In the genomic region with DNA sequence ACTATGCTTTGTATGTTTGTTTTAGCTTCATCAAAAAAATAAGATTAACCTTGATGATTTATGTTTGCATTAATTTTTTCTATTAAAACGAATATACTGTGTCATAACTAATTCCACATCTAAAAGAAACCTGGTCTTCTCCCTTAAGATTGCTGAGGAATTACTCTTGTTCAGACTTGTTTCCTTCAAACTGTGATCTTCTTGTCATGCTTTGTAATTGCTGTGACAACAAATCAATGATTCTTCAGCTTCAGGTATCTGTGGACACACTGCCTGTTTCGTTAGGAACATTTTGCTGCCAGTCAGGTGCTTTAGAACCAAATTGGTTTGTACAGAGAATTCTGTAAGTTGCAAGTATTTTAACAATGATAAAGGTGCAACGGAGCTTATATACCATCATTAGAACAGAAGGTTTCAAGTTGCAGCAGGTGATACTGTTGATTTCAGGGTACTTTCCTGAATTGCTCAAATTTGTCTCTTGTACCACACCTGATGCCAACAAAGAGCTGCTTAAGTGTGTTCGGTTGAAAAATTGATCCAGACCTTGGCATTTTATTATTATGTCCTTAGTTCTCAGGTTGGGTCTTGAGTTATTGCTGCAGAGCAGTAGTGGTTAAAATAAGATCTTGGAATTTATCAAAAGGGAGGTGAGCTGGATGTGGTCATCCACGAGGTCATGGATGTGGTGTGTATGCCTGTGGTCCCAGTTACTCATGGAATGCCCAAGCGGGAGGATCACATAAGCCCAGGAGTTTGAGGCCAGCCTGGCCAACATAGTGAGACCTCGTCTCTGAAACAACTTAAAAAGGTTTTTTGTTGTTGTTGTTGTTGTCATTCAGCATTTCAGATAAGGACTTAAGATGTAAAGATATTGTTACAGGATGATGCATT, we compare ENCODE assay signal across 14 cellular contexts. TPM values are rescaled to one million over a fixed set of nuclear protein-coding genes. Genes with fewer than 3 reads are reported as not detected.
A peak's percentile ranks its signal among the peaks of the same experiment; 100 is the strongest.
DNase-seq lines count a peak whose midpoint lies in the region; ATAC-seq and TF ChIP-seq lines count a peak whose summit lies in the region.
"Had no signal": no experiment of that assay in that cellular context is flagged by ENCODE, and none has a peak within 500 bp of the region (broad histone marks: within the 10 kb centered on the region; RNA-seq: fewer than 3 reads in every experiment).

No MANE protein-coding gene starts in this region.

- peaks cover 0 to 1% of the 10 kb centered on the region in 2 donors for H3K9me3 Mint-ChIP-seq in activated T-cell treated with anti-CD3 and anti-CD28 coated beads, Interleukin-2, amount 50 U/mL, for 72 hours
- H3K9me3 Mint-ChIP-seq in type B pancreatic cell = no peaks in the 10 kb centered on the region
- H3K9me3 Mint-ChIP-seq in stimulated activated effector memory CD8-positive, alpha-beta T cell treated with anti-CD3 and anti-CD28 coated beads, Interleukin-12 subunit alpha, Interleukin-12 subunit beta, amount 100 ng/mL, for 72 hours = peaks cover 2% of the 10 kb centered on the region
- no peaks in the 10 kb centered on the region for H3K9me3 Mint-ChIP-seq in glutamatergic neuron (ENCODE audit: unreplicated experiment)

- H3K4me1 Mint-ChIP-seq in activated T-cell treated with anti-CD3 and anti-CD28 coated beads, Interleukin-2, amount 50 U/mL, for 72 hours (ENCODE audit: low read depth) = peaks cover 12% of the 10 kb centered on the region
- H3K4me1 Mint-ChIP-seq in type B pancreatic cell (ENCODE audit: unreplicated experiment) (peaks cover 36% of the 10 kb centered on the region), glutamatergic neuron (ENCODE audit: low read depth, unreplicated experiment) (no peaks in the 10 kb centered on the region)
- peaks cover 30% of the 10 kb centered on the region for H3K4me1 Mint-ChIP-seq in stimulated activated effector memory CD8-positive, alpha-beta T cell treated with anti-CD3 and anti-CD28 coated beads, Interleukin-12 subunit alpha, Interleukin-12 subunit beta, amount 100 ng/mL, for 72 hours

- peak overlapping the region; percentile 10 for H3K27ac ChIP-seq in foreskin keratinocyte
- H3K27ac ChIP-seq: upper lobe of right lung had no signal

- no peak for DNase-seq in activated T-cell treated with anti-CD3 and anti-CD28 coated beads, Interleukin-2, amount 50 U/mL, for 72 hours
- DNase-seq in activated T-cell treated with anti-CD3 and anti-CD28 coated beads, Interleukin-2, amount 50 U/mL, for 1 hour = no peak
- peak; percentile 37 for DNase-seq in RPMI7951 (ENCODE audit: low read depth)
- DNase-seq in foreskin keratinocyte = peak in 1 of 2 donors; percentile 68
- DNase-seq in type B pancreatic cell (ENCODE audit: extremely low spot score, unreplicated experiment) = no peak
- no peak for DNase-seq in stimulated activated effector memory CD8-positive, alpha-beta T cell treated with anti-CD3 and anti-CD28 coated beads, Interleukin-12 subunit alpha, Interleukin-12 subunit beta, amount 100 ng/mL, for 72 hours (ENCODE audit: low spot score in 2 of 2)
- no peak for DNase-seq in glutamatergic neuron
- DNase-seq: activated CD4-positive, alpha-beta T cell treated with anti-CD3 and anti-CD28 coated beads for 4 hours; central memory CD4-positive, alpha-beta T cell; Kasumi-1; NCI-H345; OCI-M1; upper lobe of right lung had no signal

- no peaks in the 10 kb centered on the region for H3K27me3 ChIP-seq in foreskin keratinocyte
- H3K27me3 ChIP-seq: upper lobe of right lung had no signal

- H3K36me3 Mint-ChIP-seq in activated T-cell treated with anti-CD3 and anti-CD28 coated beads, Interleukin-2, amount 50 U/mL, for 72 hours (ENCODE audit: insufficient read depth in 2 of 2) = peaks cover 23 to 46% of the 10 kb centered on the region in 2 donors
- H3K36me3 Mint-ChIP-seq in type B pancreatic cell (no peaks in the 10 kb centered on the region), glutamatergic neuron (ENCODE audit: unreplicated experiment) (no peaks in the 10 kb centered on the region)
- H3K36me3 Mint-ChIP-seq in stimulated activated effector memory CD8-positive, alpha-beta T cell treated with anti-CD3 and anti-CD28 coated beads, Interleukin-12 subunit alpha, Interleukin-12 subunit beta, amount 100 ng/mL, for 72 hours = peaks cover 100% of the 10 kb centered on the region

- H3K4me3 Mint-ChIP-seq in activated T-cell treated with anti-CD3 and anti-CD28 coated beads, Interleukin-2, amount 50 U/mL, for 72 hours = no peak overlapping the region
- H3K4me3 Mint-ChIP-seq in type B pancreatic cell (peak overlapping the region; percentile 23), glutamatergic neuron (ENCODE audit: unreplicated experiment) (no peak overlapping the region)
- H3K4me3 Mint-ChIP-seq in stimulated activated effector memory CD8-positive, alpha-beta T cell treated with anti-CD3 and anti-CD28 coated beads, Interleukin-12 subunit alpha, Interleukin-12 subunit beta, amount 100 ng/mL, for 72 hours = no peak overlapping the region

- ATAC-seq in activated T-cell treated with anti-CD3 and anti-CD28 coated beads, Interleukin-2, amount 50 U/mL, for 72 hours (replicated peaks in 1 of 2) = no peak
- ATAC-seq in foreskin keratinocyte (peak; percentile 70), GM18502 (IDR thresholded peaks at IDR 0.05; ENCODE audit: poor library complexity, unreplicated experiment) (no peak)
- ATAC-seq in stimulated activated effector memory CD8-positive, alpha-beta T cell treated with anti-CD3 and anti-CD28 coated beads, Interleukin-12 subunit alpha, Interleukin-12 subunit beta, amount 100 ng/mL, for 72 hours = no peak
- ATAC-seq: upper lobe of right lung had no signal

- TF ChIP-seq CTCF in foreskin keratinocyte (conservative IDR thresholded peaks at IDR 0.05) (no peak), type B pancreatic cell (conservative IDR thresholded peaks at IDR 0.05) (no peak), glutamatergic neuron (IDR thresholded peaks at IDR 0.05; ENCODE audit: partially characterized antibody, unreplicated experiment) (no peak)

- peaks cover 6% of the 10 kb centered on the region for H3K4me1 ChIP-seq in foreskin keratinocyte

- H3K27me3 Mint-ChIP-seq in activated T-cell treated with anti-CD3 and anti-CD28 coated beads, Interleukin-2, amount 50 U/mL, for 72 hours (ENCODE audit: low read depth) = no peaks in the 10 kb centered on the region
- H3K27me3 Mint-ChIP-seq in type B pancreatic cell (peaks cover 4% of the 10 kb centered on the region), glutamatergic neuron (ENCODE audit: unreplicated experiment) (peaks cover 2% of the 10 kb centered on the region)

- H3K27ac Mint-ChIP-seq in activated T-cell treated with anti-CD3 and anti-CD28 coated beads, Interleukin-2, amount 50 U/mL, for 72 hours = peak overlapping the region; percentile 5
- H3K27ac Mint-ChIP-seq in type B pancreatic cell (peak overlapping the region; percentile 17), glutamatergic neuron (ENCODE audit: unreplicated experiment) (no peak overlapping the region)
- H3K27ac Mint-ChIP-seq in stimulated activated effector memory CD8-positive, alpha-beta T cell treated with anti-CD3 and anti-CD28 coated beads, Interleukin-12 subunit alpha, Interleukin-12 subunit beta, amount 100 ng/mL, for 72 hours = no peak overlapping the region

RNA-seq across cellular contexts. Expression of a gene that starts 19.5 kb away (rescaled TPM):
- 100 to 1,000 TPM; 267 to 353 TPM for total RNA-seq in activated T-cell treated with anti-CD3 and anti-CD28 coated beads, Interleukin-2, amount 50 U/mL, for 72 hours
- total RNA-seq in RPMI7951 (2014; rRNA removed; shearing (Covaris generic)) = 4.1 and 6.2 TPM in 2 replicates
- 0.95 and 1.1 TPM in 2 replicates for total RNA-seq in foreskin keratinocyte
- 0.80 and 1.0 TPM in 2 replicates for polyA plus RNA-seq in foreskin keratinocyte
- 2.2 and 2.8 TPM in 2 replicates for total RNA-seq in type B pancreatic cell (ENCODE audit: low replicate concordance)
- 2.8 TPM for total RNA-seq in glutamatergic neuron (ENCODE audit: unreplicated experiment)

RNA-seq across cellular contexts. Expression of a gene that starts 24.8 kb away (rescaled TPM):
- 100 to 1,000 TPM; 111 to 127 TPM for total RNA-seq in activated T-cell treated with anti-CD3 and anti-CD28 coated beads, Interleukin-2, amount 50 U/mL, for 72 hours
- 163 and 195 TPM in 2 replicates for total RNA-seq in RPMI7951 (2014; rRNA removed; shearing (Covaris generic))
- total RNA-seq in foreskin keratinocyte = 114 and 123 TPM in 2 replicates
- 208 and 222 TPM in 2 replicates for polyA plus RNA-seq in foreskin keratinocyte
- total RNA-seq in type B pancreatic cell (ENCODE audit: low replicate concordance) = 138 and 149 TPM in 2 replicates
- 261 TPM for total RNA-seq in glutamatergic neuron (ENCODE audit: unreplicated experiment)

Comparison
In these comparisons a context has a peak if more than half of its experiments do, and no peak if none do; other contexts are left out.
1. H3K27ac Mint-ChIP-seq: peak in activated T-cell treated with anti-CD3 and anti-CD28 coated beads, Interleukin-2, amount 50 U/mL, for 72 hours (single experiment) and type B pancreatic cell (single experiment); none in stimulated activated effector memory CD8-positive, alpha-beta T cell treated with anti-CD3 and anti-CD28 coated beads, Interleukin-12 subunit alpha, Interleukin-12 subunit beta, amount 100 ng/mL, for 72 hours (single experiment) and glutamatergic neuron (single experiment).
2. RNA of a gene that starts 19.5 kb away (total RNA-seq): 267 to 353 TPM in activated T-cell treated with anti-CD3 and anti-CD28 coated beads, Interleukin-2, amount 50 U/mL, for 72 hours; 4.1 to 6.2 TPM in RPMI7951, 2.8 TPM in glutamatergic neuron (single experiment), 2.2 to 2.8 TPM in type B pancreatic cell and 0.95 to 1.1 TPM in foreskin keratinocyte; every median in the first group is over 10 times any median in the second.